9 cellular contexts compared by ENCODE assay signal in genomic region chr22:45318558-45319318, GRCh38. TPM values are rescaled to one million over a fixed set of nuclear protein-coding genes. Genes with fewer than 3 reads are reported as not detected.
DNase-seq lines count a peak whose midpoint lies in the region; ATAC-seq, FAIRE-seq and TF ChIP-seq lines count a peak whose summit lies in the region.
"Had no signal": no experiment of that assay in that cellular context is flagged by ENCODE, and none has a peak within 500 bp of the region (broad histone marks: within the 10 kb centered on the region; RNA-seq: fewer than 3 reads in every experiment).

No MANE protein-coding gene starts in this region.

- H3K36me3 ChIP-seq in esophagus muscularis mucosa: peaks cover 11 to 15% (median 14%) of the 10 kb centered on the region in 4 donors
- peaks cover 10 to 16% (median 15%) of the 10 kb centered on the region in 3 donors for H3K36me3 ChIP-seq in skeletal muscle tissue (ENCODE audit: control insufficient read depth in 3 of 3, insufficient read depth in 3 of 3, low read length in 3 of 3)

- 39% methylated on average over 12 of the region's 12 CpGs for WGBS in esophagus muscularis mucosa

- peak overlapping the region in 3 of 4 donors; percentile 10 to 24 (median 11) for H3K4me3 ChIP-seq in esophagus muscularis mucosa
- no peak overlapping the region for H3K4me3 ChIP-seq in skeletal muscle tissue (ENCODE audit: low read length in 3 of 3)

- H3K9me3 Mint-ChIP-seq in activated CD4-positive, alpha-beta T cell treated with anti-CD3 and anti-CD28 coated beads, Interleukin-2, amount 10 ng/mL, durations not matched to agents 7 days and 5 days: no peaks in the 10 kb centered on the region

- H3K4me1 ChIP-seq in esophagus muscularis mucosa (peaks cover 27 to 60% (median 49%) of the 10 kb centered on the region in 4 donors), skeletal muscle tissue (ENCODE audit: control insufficient read depth in 3 of 3, insufficient read depth in 3 of 3, low read length in 3 of 3) (peaks cover 49 to 54% (median 53%) of the 10 kb centered on the region in 3 donors)

- peak overlapping the region in 2 of 3 donors; percentile 27 to 63 for H3K9ac ChIP-seq in skeletal muscle tissue (ENCODE audit: low read depth in 1 of 3, low read length in 3 of 3)

- no peak for TF ChIP-seq CTCF in esophagus muscularis mucosa (IDR thresholded peaks at IDR 0.05)

- FAIRE-seq in GM12891 (lab: Jason Lieb, UNC): peak; percentile 41

- DNase-seq in GM12891 (ENCODE audit: insufficient read length, low spot score): no peak
- peak; percentile 63 for DNase-seq in activated CD4-positive, alpha-beta T cell treated with anti-CD3 and anti-CD28 coated beads, Interleukin-2, amount 10 ng/mL, durations not matched to agents 7 days and 5 days
- DNase-seq in esophagus muscularis mucosa (ENCODE audit: extremely low spot score): no peak
- no peak for DNase-seq in cortex of kidney (lab: John Stamatoyannopoulos, UW)
- DNase-seq in UCSD-AML1 (lab: John Stamatoyannopoulos, UW; ENCODE audit: unreplicated experiment): no peak

- peaks cover 27% of the 10 kb centered on the region for H3K36me3 Mint-ChIP-seq in activated CD4-positive, alpha-beta T cell treated with anti-CD3 and anti-CD28 coated beads, Interleukin-2, amount 10 ng/mL, durations not matched to agents 7 days and 5 days (ENCODE audit: low read depth)

- no peaks in the 10 kb centered on the region for H3K27me3 Mint-ChIP-seq in activated CD4-positive, alpha-beta T cell treated with anti-CD3 and anti-CD28 coated beads, Interleukin-2, amount 10 ng/mL, durations not matched to agents 7 days and 5 days

- H3K27me3 ChIP-seq in esophagus muscularis mucosa (no peaks in the 10 kb centered on the region), skeletal muscle tissue (ENCODE audit: control insufficient read depth in 3 of 3, insufficient read depth in 3 of 3, low read length in 3 of 3) (no peaks in the 10 kb centered on the region)

- intact Hi-C loops in esophagus muscularis mucosa (cut with DNase I): loop anchor here (5.0 kb wide), 1 partner anchor 234 kb away; no protein-coding TSS in a partner anchor

- H3K4me3 Mint-ChIP-seq in activated CD4-positive, alpha-beta T cell treated with anti-CD3 and anti-CD28 coated beads, Interleukin-2, amount 10 ng/mL, durations not matched to agents 7 days and 5 days: peak overlapping the region; percentile 77

- H3K27ac Mint-ChIP-seq in activated CD4-positive, alpha-beta T cell treated with anti-CD3 and anti-CD28 coated beads, Interleukin-2, amount 10 ng/mL, durations not matched to agents 7 days and 5 days: peak overlapping the region; percentile 98

- TF ChIP-seq POLR2A in GM12891 (IDR thresholded peaks at IDR 0.05; ENCODE audit: low read depth, low read length): no peak
- TF ChIP-seq POLR2A in esophagus muscularis mucosa (IDR thresholded peaks at IDR 0.05; ENCODE audit: low read depth): no peak
- TF ChIP-seq POLR2A in GM18505 (IDR thresholded peaks at IDR 0.05; ENCODE audit: borderline replicate concordance, extremely low read depth, insufficient read depth, insufficient read length): no peak

- H3K9me3 ChIP-seq in esophagus muscularis mucosa: no peaks in the 10 kb centered on the region
- H3K9me3 ChIP-seq in skeletal muscle tissue (ENCODE audit: control insufficient read depth in 3 of 3, low read length in 3 of 3): no peaks in the 10 kb centered on the region

- ATAC-seq in HG03135 (IDR thresholded peaks at IDR 0.05; ENCODE audit: unreplicated experiment): peak; percentile 40
- no peak for ATAC-seq in GM18505 (IDR thresholded peaks at IDR 0.05; ENCODE audit: unreplicated experiment)

- CTCF ChIA-PET in activated CD4-positive, alpha-beta T cell treated with anti-CD3 and anti-CD28 coated beads, Interleukin-2, amount 10 ng/mL, durations not matched to agents 7 days and 5 days (lab: Charles Lee): interaction anchor here (0.7 kb wide), 1 partner anchor 37 kb away, joined by 3 read pairs; no protein-coding TSS in a partner anchor

- H3K27ac ChIP-seq in esophagus muscularis mucosa (replicated peaks in 1 of 4) (peak overlapping the region; percentile 83 to 92 (median 86)), skeletal muscle tissue (ENCODE audit: low read depth, low read length) (peak overlapping the region; percentile 84)

- no peak for TF ChIP-seq EP300 in esophagus muscularis mucosa (IDR thresholded peaks at IDR 0.05)

- H3K4me1 Mint-ChIP-seq in activated CD4-positive, alpha-beta T cell treated with anti-CD3 and anti-CD28 coated beads, Interleukin-2, amount 10 ng/mL, durations not matched to agents 7 days and 5 days: peaks cover 86% of the 10 kb centered on the region

- POLR2A ChIA-PET in activated CD4-positive, alpha-beta T cell treated with anti-CD3 and anti-CD28 coated beads, Interleukin-2, amount 10 ng/mL, durations not matched to agents 7 days and 5 days (lab: Charles Lee): interaction anchor here (0.6 kb wide), 1 partner anchor 23 kb away, joined by 4 read pairs; no protein-coding TSS in a partner anchor

TF ChIP-seq in GM12891, 5 proteins besides CTCF, POLR2A, EP300 and RAD21:
- TF ChIP-seq SPI1 (IDR thresholded peaks at IDR 0.05; ENCODE audit: low read depth, low read length) (peak; percentile 46; the same call in 1 of the 2 replicates), PAX5 (IDR thresholded peaks at IDR 0.05; ENCODE audit: insufficient read depth, low read length, severe bottlenecking) (no peak)

RNA-seq across cellular contexts. Expression of gene FAM118A, which starts 9.0 kb away (rescaled TPM):
- 34.8 TPM for polyA plus RNA-seq in GM12891 (2012; ENCODE audit: low read depth, missing spikeins)
- 10 to 100 TPM; 35.6 to 37.0 TPM for total RNA-seq in activated CD4-positive, alpha-beta T cell treated with anti-CD3 and anti-CD28 coated beads, Interleukin-2, amount 10 ng/mL, durations not matched to agents 7 days and 5 days
- 10 to 100 TPM; 24.4 to 45.8 (median 32.1) TPM for total RNA-seq in esophagus muscularis mucosa
- 17.2 TPM for total RNA-seq in skeletal muscle tissue

RNA-seq across cellular contexts. Expression of gene UPK3A, which starts 34.0 kb away (rescaled TPM):
- not detected for polyA plus RNA-seq in GM12891 (2012; ENCODE audit: low read depth, missing spikeins)
- not detected for total RNA-seq in activated CD4-positive, alpha-beta T cell treated with anti-CD3 and anti-CD28 coated beads, Interleukin-2, amount 10 ng/mL, durations not matched to agents 7 days and 5 days
- total RNA-seq in esophagus muscularis mucosa (not detected), skeletal muscle tissue (not detected)
- total RNA-seq: NCI-H460 had no signal

Comparison
In these comparisons a context has a peak if more than half of its experiments do, and no peak if none do; other contexts are left out.
1. H3K4me3 ChIP-seq: peak in esophagus muscularis mucosa (3 of 4); none in skeletal muscle tissue (0 of 3).